In the genomic region with DNA sequence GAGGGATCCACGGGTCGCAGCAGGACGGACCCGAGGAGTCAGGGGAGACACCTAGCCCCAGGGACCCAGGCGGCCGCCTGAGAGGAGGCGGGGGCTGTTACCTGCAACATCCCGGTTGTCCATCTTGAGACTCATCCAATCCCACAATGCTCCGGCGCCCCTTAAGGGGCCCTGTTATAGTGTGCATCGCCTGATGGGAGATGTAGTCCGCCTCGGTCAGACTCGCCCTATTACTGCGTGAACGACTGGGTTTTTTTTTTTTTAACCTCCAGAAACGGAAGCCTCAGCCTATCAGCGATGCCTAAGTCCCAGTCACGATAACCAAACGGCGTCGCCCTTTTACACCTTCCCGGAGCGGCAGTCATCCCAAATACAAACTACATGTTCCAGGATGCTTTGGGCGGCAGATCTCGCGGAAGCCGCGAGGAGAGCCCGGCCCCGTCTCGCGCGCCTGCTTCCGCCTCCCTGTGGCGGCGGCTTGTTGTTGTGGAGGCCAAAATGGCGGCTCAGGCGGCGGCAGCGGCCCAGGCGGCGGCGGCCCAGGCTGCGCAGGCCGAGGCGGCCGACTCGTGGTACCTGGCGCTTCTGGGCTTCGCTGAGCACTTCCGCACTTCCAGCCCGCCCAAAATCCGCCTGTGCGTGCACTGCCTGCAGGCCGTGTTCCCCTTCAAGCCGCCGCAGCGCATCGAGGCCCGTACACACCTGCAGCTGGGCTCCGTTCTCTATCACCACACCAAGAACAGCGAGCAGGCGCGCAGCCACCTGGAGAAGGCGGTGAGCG, we compare ENCODE assay signal across 8 cellular contexts. TPM values are rescaled to one million over a fixed set of nuclear protein-coding genes. Genes with fewer than 3 reads are reported as not detected.
DNase-seq lines count a peak whose midpoint lies in the region; ATAC-seq and TF ChIP-seq lines count a peak whose summit lies in the region.

A gene with protein sequence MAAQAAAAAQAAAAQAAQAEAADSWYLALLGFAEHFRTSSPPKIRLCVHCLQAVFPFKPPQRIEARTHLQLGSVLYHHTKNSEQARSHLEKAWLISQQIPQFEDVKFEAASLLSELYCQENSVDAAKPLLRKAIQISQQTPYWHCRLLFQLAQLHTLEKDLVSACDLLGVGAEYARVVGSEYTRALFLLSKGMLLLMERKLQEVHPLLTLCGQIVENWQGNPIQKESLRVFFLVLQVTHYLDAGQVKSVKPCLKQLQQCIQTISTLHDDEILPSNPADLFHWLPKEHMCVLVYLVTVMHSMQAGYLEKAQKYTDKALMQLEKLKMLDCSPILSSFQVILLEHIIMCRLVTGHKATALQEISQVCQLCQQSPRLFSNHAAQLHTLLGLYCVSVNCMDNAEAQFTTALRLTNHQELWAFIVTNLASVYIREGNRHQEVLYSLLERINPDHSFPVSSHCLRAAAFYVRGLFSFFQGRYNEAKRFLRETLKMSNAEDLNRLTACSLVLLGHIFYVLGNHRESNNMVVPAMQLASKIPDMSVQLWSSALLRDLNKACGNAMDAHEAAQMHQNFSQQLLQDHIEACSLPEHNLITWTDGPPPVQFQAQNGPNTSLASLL (plus strand): TSS at position 468 of the 781 bp plus-strand sequence. CDS start 31 bp downstream, at position 499.
A gene with protein sequence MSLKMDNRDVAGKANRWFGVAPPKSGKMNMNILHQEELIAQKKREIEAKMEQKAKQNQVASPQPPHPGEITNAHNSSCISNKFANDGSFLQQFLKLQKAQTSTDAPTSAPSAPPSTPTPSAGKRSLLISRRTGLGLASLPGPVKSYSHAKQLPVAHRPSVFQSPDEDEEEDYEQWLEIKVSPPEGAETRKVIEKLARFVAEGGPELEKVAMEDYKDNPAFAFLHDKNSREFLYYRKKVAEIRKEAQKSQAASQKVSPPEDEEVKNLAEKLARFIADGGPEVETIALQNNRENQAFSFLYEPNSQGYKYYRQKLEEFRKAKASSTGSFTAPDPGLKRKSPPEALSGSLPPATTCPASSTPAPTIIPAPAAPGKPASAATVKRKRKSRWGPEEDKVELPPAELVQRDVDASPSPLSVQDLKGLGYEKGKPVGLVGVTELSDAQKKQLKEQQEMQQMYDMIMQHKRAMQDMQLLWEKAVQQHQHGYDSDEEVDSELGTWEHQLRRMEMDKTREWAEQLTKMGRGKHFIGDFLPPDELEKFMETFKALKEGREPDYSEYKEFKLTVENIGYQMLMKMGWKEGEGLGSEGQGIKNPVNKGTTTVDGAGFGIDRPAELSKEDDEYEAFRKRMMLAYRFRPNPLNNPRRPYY (minus strand): TSS at position 148 of the 781 bp plus-strand sequence. CDS start 13 bp downstream, at position 135.

- peaks cover 16 to 22% (median 19%) of the 10 kb centered on the region in 3 donors for H3K4me1 Mint-ChIP-seq in IgD-negative memory B cell
- H3K4me1 Mint-ChIP-seq in activated T-cell treated with anti-CD3 and anti-CD28 coated beads, Interleukin-2, amount 50 U/mL, for 24 hours (ENCODE audit: low read depth): peaks cover 50% of the 10 kb centered on the region

- ATAC-seq in GM21529 (IDR thresholded peaks at IDR 0.05; ENCODE audit: unreplicated experiment): peak; percentile 88
- peak; percentile 93 for ATAC-seq in esophagus mucosa

- peak within 1 kb of the TSS; percentile 88 for H2AFZ ChIP-seq in PC-9

- H3K4me2 ChIP-seq in PC-9: peak within 1 kb of the TSS; percentile 97

- no TSS peak for BruUV-seq in PC-9 (replicated peaks; lab: Mats Ljungman, UMichigan)

- peak within 1 kb of the TSS; percentile 67 for H3K9ac ChIP-seq in muscle layer of colon (ENCODE audit: low read length)

- H3K27ac ChIP-seq in PC-9 (peak within 1 kb of the TSS; percentile 71), muscle layer of colon (ENCODE audit: low read depth, low read length) (peak within 1 kb of the TSS; percentile 92)

- H3K4me3 ChIP-seq in PC-9: peak within 1 kb of the TSS; percentile 93
- H3K4me3 ChIP-seq in muscle layer of colon (ENCODE audit: low read depth in 1 of 2, low read length in 2 of 2): peak within 1 kb of the TSS; percentile 75 to 87

- no peak; the same call in 1 of the 2 replicates for TF ChIP-seq CTCF in PC-9 (conservative IDR thresholded peaks at IDR 0.05)

- intact Hi-C loops in PC-9 (cut with micrococcal nuclease; ENCODE audit: unreplicated experiment): loop anchor here (5.0 kb wide), 1 partner anchor 128 kb away; a partner anchor contains a TSS

- CTCF ChIA-PET in PC-9 (lab: Charles Lee): no interaction called here

- H3K79me2 ChIP-seq in PC-9 (ENCODE audit: low read depth): peaks cover 86% of the 10 kb centered on the region

- H3K27me3 ChIP-seq in PC-9 (ENCODE audit: insufficient read depth, low read depth) (no peaks in the 10 kb centered on the region), muscle layer of colon (ENCODE audit: control insufficient read depth in 1 of 2, insufficient read depth in 2 of 2, low read length in 2 of 2) (no peaks in the 10 kb centered on the region)

- H3K36me3 ChIP-seq in PC-9 (ENCODE audit: low read depth) (peaks cover 15% of the 10 kb centered on the region), muscle layer of colon (ENCODE audit: insufficient read depth, low read length) (peaks cover 26% of the 10 kb centered on the region)

- H4K20me1 ChIP-seq in PC-9 (ENCODE audit: insufficient read depth): peaks cover 14% of the 10 kb centered on the region; the same call in 1 of the 2 replicates

- no peaks in the 10 kb centered on the region for H3K9me3 Mint-ChIP-seq in IgD-negative memory B cell
- no peaks in the 10 kb centered on the region for H3K9me3 Mint-ChIP-seq in activated T-cell treated with anti-CD3 and anti-CD28 coated beads, Interleukin-2, amount 50 U/mL, for 24 hours

- peaks cover 23% of the 10 kb centered on the region for H3K4me1 ChIP-seq in PC-9 (replicated peaks; ENCODE audit: insufficient read depth)
- H3K4me1 ChIP-seq in muscle layer of colon (ENCODE audit: insufficient read depth, low read length): peaks cover 25% of the 10 kb centered on the region

- H3K27me3 Mint-ChIP-seq in IgD-negative memory B cell: no peaks in the 10 kb centered on the region
- no peaks in the 10 kb centered on the region for H3K27me3 Mint-ChIP-seq in activated T-cell treated with anti-CD3 and anti-CD28 coated beads, Interleukin-2, amount 50 U/mL, for 24 hours

- no peaks in the 10 kb centered on the region for H3K9me2 ChIP-seq in PC-9 (ENCODE audit: insufficient read depth)

- POLR2A ChIA-PET in PC-9 (lab: Charles Lee; ENCODE audit: unreplicated experiment): no interaction called here

- H3K9me3 ChIP-seq in PC-9 (ENCODE audit: insufficient read depth, low read depth) (no peaks in the 10 kb centered on the region), muscle layer of colon (ENCODE audit: low read length) (no peaks in the 10 kb centered on the region)

- peak within 1 kb of the TSS; percentile 87 to 100 (median 99) for H3K27ac Mint-ChIP-seq in IgD-negative memory B cell
- peak within 1 kb of the TSS; percentile 100 for H3K27ac Mint-ChIP-seq in activated T-cell treated with anti-CD3 and anti-CD28 coated beads, Interleukin-2, amount 50 U/mL, for 24 hours

- peaks cover 2% of the 10 kb centered on the region for H3K36me3 Mint-ChIP-seq in IgD-negative memory B cell
- H3K36me3 Mint-ChIP-seq in activated T-cell treated with anti-CD3 and anti-CD28 coated beads, Interleukin-2, amount 50 U/mL, for 24 hours (ENCODE audit: low read depth): peaks cover 57% of the 10 kb centered on the region

- peak; percentile 96 for DNase-seq in DMS53 (lab: John Stamatoyannopoulos, UW)
- DNase-seq in PC-9: peak; percentile 90
- peak; percentile 90 for DNase-seq in activated T-cell treated with anti-CD3 and anti-CD28 coated beads, Interleukin-2, amount 50 U/mL, for 24 hours
- DNase-seq in stimulated activated CD8-positive, alpha-beta memory T cell treated with anti-CD3 and anti-CD28 coated beads, Interleukin-7, amount 100 ng/mL, for 24 hours (ENCODE audit: low read depth): peak; percentile 74

- peaks cover 4% of the 10 kb centered on the region for H3F3A ChIP-seq in PC-9 (ENCODE audit: insufficient read depth, low read depth)

- H3K4me3 Mint-ChIP-seq in IgD-negative memory B cell: peak within 1 kb of the TSS; percentile 92 to 100 (median 100)
- H3K4me3 Mint-ChIP-seq in activated T-cell treated with anti-CD3 and anti-CD28 coated beads, Interleukin-2, amount 50 U/mL, for 24 hours: peak within 1 kb of the TSS; percentile 94

RNA-seq across cellular contexts. Expression of the first gene that starts in this region (rescaled TPM):
- polyA plus RNA-seq in IgD-negative memory B cell: 24.5 TPM
- total RNA-seq in PC-9 (2021) (46.1 and 55.2 TPM in 2 replicates), esophagus mucosa (33.4 TPM)

RNA-seq across cellular contexts. Expression of the second gene that starts in this region (rescaled TPM):
- polyA plus RNA-seq in IgD-negative memory B cell: 42.1 TPM
- 39.9 and 56.7 TPM in 2 replicates for total RNA-seq in PC-9 (2021)
- 26.5 TPM for total RNA-seq in esophagus mucosa

Comparison
In these comparisons a context has a peak if more than half of its experiments do, and no peak if none do; other contexts are left out.
1. Peak in every context shown above with its lines: DNase-seq, ATAC-seq, H3K4me3 ChIP-seq and H3K27ac ChIP-seq.